1 cellular context compared by ENCODE assay signal in the genomic region with DNA sequence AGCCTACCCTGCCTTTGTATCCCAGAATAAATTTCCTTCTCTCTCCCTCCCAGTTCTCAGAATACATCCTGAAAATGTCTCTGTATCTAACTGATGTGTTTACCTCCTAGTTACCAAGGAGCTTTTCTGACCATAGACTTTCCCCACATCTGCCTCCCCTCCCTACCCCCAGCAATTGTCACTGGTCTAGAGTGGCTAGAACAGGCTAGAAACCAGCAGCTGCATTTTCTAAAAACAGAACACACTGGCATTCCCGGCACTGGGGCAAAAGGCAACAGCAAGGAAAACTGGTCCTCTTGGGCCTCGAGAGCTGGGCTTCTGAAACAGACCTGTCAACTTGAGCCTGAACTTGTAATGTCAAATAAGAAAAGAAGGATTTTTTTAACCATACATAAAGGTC.
TF ChIP-seq lines count a peak whose summit lies in the region.

No MANE protein-coding gene starts in this region.

TF ChIP-seq in GM12878, 131 proteins besides CTCF, POLR2A, EP300 and RAD21 (continued from another document):
- TF ChIP-seq, protein P1, sequence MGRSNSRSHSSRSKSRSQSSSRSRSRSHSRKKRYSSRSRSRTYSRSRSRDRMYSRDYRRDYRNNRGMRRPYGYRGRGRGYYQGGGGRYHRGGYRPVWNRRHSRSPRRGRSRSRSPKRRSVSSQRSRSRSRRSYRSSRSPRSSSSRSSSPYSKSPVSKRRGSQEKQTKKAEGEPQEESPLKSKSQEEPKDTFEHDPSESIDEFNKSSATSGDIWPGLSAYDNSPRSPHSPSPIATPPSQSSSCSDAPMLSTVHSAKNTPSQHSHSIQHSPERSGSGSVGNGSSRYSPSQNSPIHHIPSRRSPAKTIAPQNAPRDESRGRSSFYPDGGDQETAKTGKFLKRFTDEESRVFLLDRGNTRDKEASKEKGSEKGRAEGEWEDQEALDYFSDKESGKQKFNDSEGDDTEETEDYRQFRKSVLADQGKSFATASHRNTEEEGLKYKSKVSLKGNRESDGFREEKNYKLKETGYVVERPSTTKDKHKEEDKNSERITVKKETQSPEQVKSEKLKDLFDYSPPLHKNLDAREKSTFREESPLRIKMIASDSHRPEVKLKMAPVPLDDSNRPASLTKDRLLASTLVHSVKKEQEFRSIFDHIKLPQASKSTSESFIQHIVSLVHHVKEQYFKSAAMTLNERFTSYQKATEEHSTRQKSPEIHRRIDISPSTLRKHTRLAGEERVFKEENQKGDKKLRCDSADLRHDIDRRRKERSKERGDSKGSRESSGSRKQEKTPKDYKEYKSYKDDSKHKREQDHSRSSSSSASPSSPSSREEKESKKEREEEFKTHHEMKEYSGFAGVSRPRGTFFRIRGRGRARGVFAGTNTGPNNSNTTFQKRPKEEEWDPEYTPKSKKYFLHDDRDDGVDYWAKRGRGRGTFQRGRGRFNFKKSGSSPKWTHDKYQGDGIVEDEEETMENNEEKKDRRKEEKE (IDR thresholded peaks at IDR 0.05) = no peak
- no peak for TF ChIP-seq SRF (IDR thresholded peaks at IDR 0.05; ENCODE audit: low read depth in 2 of 2, low read length in 2 of 2)
- no peak for TF ChIP-seq MTA3 (IDR thresholded peaks at IDR 0.05; ENCODE audit: borderline replicate concordance, low read length)
- TF ChIP-seq NBN (IDR thresholded peaks at IDR 0.05) = no peak
- TF ChIP-seq GATAD2B (conservative IDR thresholded peaks at IDR 0.05; ENCODE audit: low read depth) = no peak
- TF ChIP-seq BMI1 (IDR thresholded peaks at IDR 0.05; ENCODE audit: borderline replicate concordance) = no peak
- TF ChIP-seq ETV6 (conservative IDR thresholded peaks at IDR 0.05 in 1 of 2, IDR thresholded peaks at IDR 0.05 in 1 of 2; ENCODE audit: borderline replicate concordance in 1 of 2, low read depth in 1 of 2) = no peak
- TF ChIP-seq KDM1A (IDR thresholded peaks at IDR 0.05; ENCODE audit: borderline replicate concordance) = no peak
- TF ChIP-seq LARP7 (IDR thresholded peaks at IDR 0.05) = no peak
- no peak for TF ChIP-seq ZNF622 (IDR thresholded peaks at IDR 0.05)
- TF ChIP-seq, protein P2, sequence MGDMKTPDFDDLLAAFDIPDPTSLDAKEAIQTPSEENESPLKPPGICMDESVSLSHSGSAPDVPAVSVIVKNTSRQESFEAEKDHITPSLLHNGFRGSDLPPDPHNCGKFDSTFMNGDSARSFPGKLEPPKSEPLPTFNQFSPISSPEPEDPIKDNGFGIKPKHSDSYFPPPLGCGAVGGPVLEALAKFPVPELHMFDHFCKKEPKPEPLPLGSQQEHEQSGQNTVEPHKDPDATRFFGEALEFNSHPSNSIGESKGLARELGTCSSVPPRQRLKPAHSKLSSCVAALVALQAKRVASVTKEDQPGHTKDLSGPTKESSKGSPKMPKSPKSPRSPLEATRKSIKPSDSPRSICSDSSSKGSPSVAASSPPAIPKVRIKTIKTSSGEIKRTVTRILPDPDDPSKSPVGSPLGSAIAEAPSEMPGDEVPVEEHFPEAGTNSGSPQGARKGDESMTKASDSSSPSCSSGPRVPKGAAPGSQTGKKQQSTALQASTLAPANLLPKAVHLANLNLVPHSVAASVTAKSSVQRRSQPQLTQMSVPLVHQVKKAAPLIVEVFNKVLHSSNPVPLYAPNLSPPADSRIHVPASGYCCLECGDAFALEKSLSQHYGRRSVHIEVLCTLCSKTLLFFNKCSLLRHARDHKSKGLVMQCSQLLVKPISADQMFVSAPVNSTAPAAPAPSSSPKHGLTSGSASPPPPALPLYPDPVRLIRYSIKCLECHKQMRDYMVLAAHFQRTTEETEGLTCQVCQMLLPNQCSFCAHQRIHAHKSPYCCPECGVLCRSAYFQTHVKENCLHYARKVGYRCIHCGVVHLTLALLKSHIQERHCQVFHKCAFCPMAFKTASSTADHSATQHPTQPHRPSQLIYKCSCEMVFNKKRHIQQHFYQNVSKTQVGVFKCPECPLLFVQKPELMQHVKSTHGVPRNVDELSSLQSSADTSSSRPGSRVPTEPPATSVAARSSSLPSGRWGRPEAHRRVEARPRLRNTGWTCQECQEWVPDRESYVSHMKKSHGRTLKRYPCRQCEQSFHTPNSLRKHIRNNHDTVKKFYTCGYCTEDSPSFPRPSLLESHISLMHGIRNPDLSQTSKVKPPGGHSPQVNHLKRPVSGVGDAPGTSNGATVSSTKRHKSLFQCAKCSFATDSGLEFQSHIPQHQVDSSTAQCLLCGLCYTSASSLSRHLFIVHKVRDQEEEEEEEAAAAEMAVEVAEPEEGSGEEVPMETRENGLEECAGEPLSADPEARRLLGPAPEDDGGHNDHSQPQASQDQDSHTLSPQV (IDR thresholded peaks at IDR 0.05) = no peak
- TF ChIP-seq CEBPB (IDR thresholded peaks at IDR 0.05; ENCODE audit: borderline replicate concordance in 1 of 2, low read depth in 2 of 2, low read length in 2 of 2) = no peak
- no peak for TF ChIP-seq NR2C2 (IDR thresholded peaks at IDR 0.05; ENCODE audit: borderline replicate concordance, control insufficient read depth, insufficient read length, low read depth)
TF ChIP-seq in GM12878: peak in this region for 0.
